Comparison of ENCODE assay signal across 8 cellular contexts in the genomic region with DNA sequence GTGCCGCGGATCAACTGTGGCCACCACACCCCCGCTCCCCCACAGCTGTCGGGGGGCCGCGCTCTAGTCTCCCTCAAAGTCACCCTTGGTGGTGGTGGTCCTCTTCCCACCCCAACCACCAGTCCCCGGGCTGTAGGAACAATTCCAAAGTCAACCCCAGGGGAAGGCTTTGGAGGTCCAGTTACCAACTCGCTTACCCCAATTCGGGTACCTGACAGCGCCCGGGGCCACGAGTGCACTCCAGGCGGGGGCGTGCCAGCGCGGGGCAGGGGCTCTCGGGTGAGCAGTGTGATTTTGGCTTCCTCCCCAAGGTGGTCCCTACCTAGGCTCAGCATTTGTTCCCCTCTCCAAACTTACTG. TPM values are rescaled to one million over a fixed set of nuclear protein-coding genes. Genes with fewer than 3 reads are reported as not detected.
DNase-seq lines count a peak whose midpoint lies in the region; TF ChIP-seq lines count a peak whose summit lies in the region.

No MANE protein-coding gene starts in this region.

- under 1% methylated on average over 17 of the region's 17 CpGs for WGBS in HUES64

- peak overlapping the region; percentile 58 for H3K4me3 ChIP-seq in BJ (ENCODE audit: low read depth, low read length)
- peak overlapping the region; percentile 85 for H3K4me3 ChIP-seq in HUES64 (ENCODE audit: low read length)
- peak overlapping the region; percentile 67 for H3K4me3 ChIP-seq in fibroblast of the aortic adventitia (ENCODE audit: low read depth, low read length)
- peak overlapping the region; percentile 70 to 97 (median 95) for H3K4me3 ChIP-seq in skeletal muscle tissue (ENCODE audit: low read length in 3 of 3)

- H3K4me1 ChIP-seq in HUES64 (ENCODE audit: insufficient read depth, low read length) (peaks cover 18% of the 10 kb centered on the region), skeletal muscle tissue (ENCODE audit: control insufficient read depth in 3 of 3, insufficient read depth in 3 of 3, low read length in 3 of 3) (peaks cover 26 to 46% (median 38%) of the 10 kb centered on the region in 3 donors)

- DNase-seq in BJ (ENCODE audit: low read depth) (no peak), fibroblast of the aortic adventitia (ENCODE audit: low read depth) (no peak), occipital lobe (lab: John Stamatoyannopoulos, UW) (no peak), NCI-H2196 (lab: John Stamatoyannopoulos, UW; ENCODE audit: unreplicated experiment) (no peak), putamen (ENCODE audit: low spot score) (no peak)
- peak; percentile 44 for DNase-seq in activated CD8-positive, alpha-beta memory T cell treated with anti-CD3 and anti-CD28 coated beads, Interleukin-2, amount 50 U/mL, for 4 hours

- TF ChIP-seq CTCF in BJ (IDR thresholded peaks at IDR 0.05; ENCODE audit: insufficient read depth, low read depth, low read length) (peak; percentile 26; the same call in 1 of the 2 replicates), fibroblast of the aortic adventitia (IDR thresholded peaks at IDR 0.05; ENCODE audit: insufficient read depth, low read length) (no peak)

- H3K27ac ChIP-seq in HUES64 (ENCODE audit: low read depth, low read length) = no peak overlapping the region; the same call in 1 of the 2 replicates
- H3K27ac ChIP-seq in skeletal muscle tissue (ENCODE audit: low read depth, low read length) = peak overlapping the region; percentile 94

- H3K27me3 ChIP-seq in BJ (ENCODE audit: control insufficient read depth, insufficient read depth, low read length) = no peaks in the 10 kb centered on the region
- H3K27me3 ChIP-seq in HUES64 (ENCODE audit: insufficient read depth, low read length) = peaks cover 8% of the 10 kb centered on the region
- H3K27me3 ChIP-seq in skeletal muscle tissue (ENCODE audit: control insufficient read depth in 3 of 3, insufficient read depth in 3 of 3, low read length in 3 of 3) = no peaks in the 10 kb centered on the region

- POLR2A ChIA-PET in BJ (lab: Charles Lee) = no interaction called here

- H3K36me3 ChIP-seq in BJ (ENCODE audit: control insufficient read depth, insufficient read depth, low read length) = no peaks in the 10 kb centered on the region
- H3K36me3 ChIP-seq in HUES64 (ENCODE audit: insufficient read depth, low read length) = no peaks in the 10 kb centered on the region
- H3K36me3 ChIP-seq in skeletal muscle tissue (ENCODE audit: control insufficient read depth in 3 of 3, insufficient read depth in 3 of 3, low read length in 3 of 3) = no peaks in the 10 kb centered on the region

- H3K9me3 ChIP-seq in HUES64 (ENCODE audit: insufficient read depth, low read depth, low read length) (no peaks in the 10 kb centered on the region), skeletal muscle tissue (ENCODE audit: control insufficient read depth in 3 of 3, low read length in 3 of 3) (no peaks in the 10 kb centered on the region)

- H3K9ac ChIP-seq in HUES64 (ENCODE audit: low read depth, low read length) (peak overlapping the region; percentile 48; the same call in 1 of the 2 replicates), skeletal muscle tissue (ENCODE audit: low read depth in 1 of 3, low read length in 3 of 3) (peak overlapping the region; percentile 68 to 93 (median 74))

- CTCF ChIA-PET in BJ (lab: Yijun Ruan, JAX) = interaction anchor here (1.0 to 2.9 kb wide), 2 partner anchors 127 to 215 kb away, joined by 3 to 25 read pairs; no protein-coding TSS in a partner anchor

RNA-seq across cellular contexts. Expression of gene ZMIZ1, which starts 0.6 kb away (rescaled TPM):
- polyA plus RNA-seq in BJ (2011; rRNA removed) = 5.6 and 13.0 TPM in 2 replicates
- polyA minus RNA-seq in BJ (2011; rRNA and poly(A)+ RNA removed) = 13.1 and 19.3 TPM in 2 replicates
- 26.8 TPM for polyA plus RNA-seq in HUES64 (2013, experiment 1 of 2)
- polyA plus RNA-seq in HUES64 (2013, experiment 2 of 2) = 29.7 TPM
- 15.0 and 28.1 TPM in 2 replicates for total RNA-seq in fibroblast of the aortic adventitia (ENCODE audit: low replicate concordance)
- total RNA-seq in skeletal muscle tissue = 11.5 TPM
- 29.5 TPM for total RNA-seq in occipital lobe
